17 cellular contexts compared by ENCODE assay signal in genomic region chr7:30797294-30798040, GRCh38. TPM values are rescaled to one million over a fixed set of nuclear protein-coding genes. Genes with fewer than 3 reads are reported as not detected.
DNase-seq lines count a peak whose midpoint lies in the region; ATAC-seq and TF ChIP-seq lines count a peak whose summit lies in the region.
"Had no signal": no experiment of that assay in that cellular context is flagged by ENCODE, and none has a peak within 500 bp of the region (broad histone marks: within the 10 kb centered on the region; RNA-seq: fewer than 3 reads in every experiment).

No MANE protein-coding gene starts in this region.

- TF ChIP-seq CTCF in DND-41 (IDR thresholded peaks at IDR 0.05; ENCODE audit: borderline replicate concordance, extremely low read depth, low read length, poor library complexity, severe bottlenecking) = no peak
- TF ChIP-seq CTCF in OCI-LY3 (IDR thresholded peaks at IDR 0.05; ENCODE audit: low read depth, low read length) = no peak
- TF ChIP-seq CTCF in sigmoid colon (IDR thresholded peaks at IDR 0.05) = no peak

- no peak for ATAC-seq in DND-41 (ENCODE audit: insufficient read depth, low read depth)
- ATAC-seq in activated T-cell treated with anti-CD3 and anti-CD28 coated beads, Interleukin-2, amount 50 U/mL, for 4 hours = no peak
- ATAC-seq: GM23338; natural killer cell treated with Interleukin-12 subunit alpha and Interleukin-12 subunit beta and Interleukin-15 and Interleukin-18, amount 100 ng/mL, for 72 hours had no signal

- no peak overlapping the region for H3K4me3 Mint-ChIP-seq in activated T-cell treated with anti-CD3 and anti-CD28 coated beads, Interleukin-2, amount 50 U/mL, for 4 hours
- H3K4me3 Mint-ChIP-seq: GM23338; natural killer cell treated with Interleukin-12 subunit alpha and Interleukin-12 subunit beta and Interleukin-15 and Interleukin-18, amount 100 ng/mL, for 72 hours had no signal

- peaks cover 53% of the 10 kb centered on the region for H3K4me1 ChIP-seq in DND-41 (ENCODE audit: insufficient read depth, low read length)
- H3K4me1 ChIP-seq in OCI-LY3 (ENCODE audit: low read length) = peaks cover 74% of the 10 kb centered on the region
- H3K4me1 ChIP-seq in sigmoid colon = peaks cover 0 to 66% (median 61%) of the 10 kb centered on the region in 4 donors

- TF ChIP-seq POLR2A in sigmoid colon (IDR thresholded peaks at IDR 0.05) = no peak

- TF ChIP-seq EP300 in sigmoid colon (IDR thresholded peaks at IDR 0.05) = no peak

- H3K27me3 ChIP-seq in DND-41 (ENCODE audit: insufficient read depth, low read length, poor library complexity) = no peaks in the 10 kb centered on the region
- no peaks in the 10 kb centered on the region for H3K27me3 ChIP-seq in OCI-LY3 (ENCODE audit: low read depth, low read length)
- no peaks in the 10 kb centered on the region for H3K27me3 ChIP-seq in sigmoid colon

- no peak overlapping the region for H3K4me2 ChIP-seq in DND-41 (ENCODE audit: insufficient read depth, low read length)
- H3K4me2 ChIP-seq in OCI-LY3 (ENCODE audit: low read length) = peak overlapping the region; percentile 73
- H3K4me2 ChIP-seq: GM23338 had no signal

- H3K9me3 ChIP-seq in DND-41 (ENCODE audit: insufficient read depth, low read length, severe bottlenecking) = no peaks in the 10 kb centered on the region
- H3K9me3 ChIP-seq in OCI-LY3 (ENCODE audit: insufficient read depth, low read length) = no peaks in the 10 kb centered on the region
- H3K9me3 ChIP-seq in sigmoid colon = no peaks in the 10 kb centered on the region

- H2AFZ ChIP-seq in DND-41 (ENCODE audit: low read depth, low read length) (no peak overlapping the region), OCI-LY3 (ENCODE audit: low read depth, low read length) (no peak overlapping the region)
- H2AFZ ChIP-seq: GM23338 had no signal

- DNase-seq in DND-41 (no peak), left kidney (ENCODE audit: low read depth, low spot score) (peak; percentile 50), sigmoid colon (no peak), middle frontal gyrus (ENCODE audit: extremely low spot score, low spot score) (no peak), AML-193 (lab: John Stamatoyannopoulos, UW) (no peak), NCI-H1048 (lab: John Stamatoyannopoulos, UW) (no peak)
- no peak for DNase-seq in activated T-cell treated with anti-CD3 and anti-CD28 coated beads, Interleukin-2, amount 50 U/mL, for 4 hours
- DNase-seq: activated naive CD4-positive, alpha-beta T cell treated with anti-CD3 and anti-CD28 coated beads, Interleukin-2, amount 50 U/mL, for 16 hours; activated T-cell treated with anti-CD3 and anti-CD28 coated beads for 4 hours; central memory CD4-positive, alpha-beta T cell; islet precursor cell; NCI-H774; stimulated activated CD4-positive, alpha-beta T cell treated with anti-CD3 and anti-CD28 coated beads, Interleukin-4, amount 100 ng/mL, for 24 hours had no signal

- H3K4me1 Mint-ChIP-seq in activated T-cell treated with anti-CD3 and anti-CD28 coated beads, Interleukin-2, amount 50 U/mL, for 4 hours (ENCODE audit: low read depth) = no peaks in the 10 kb centered on the region

- no peaks in the 10 kb centered on the region for H3K79me2 ChIP-seq in DND-41 (ENCODE audit: insufficient read depth, low read length)
- no peaks in the 10 kb centered on the region for H3K79me2 ChIP-seq in OCI-LY3 (ENCODE audit: low read length)

- H3K4me3 ChIP-seq in DND-41 (ENCODE audit: low read depth in 1 of 2, low read length in 2 of 2) (no peak overlapping the region), OCI-LY3 (ENCODE audit: low read length) (no peak overlapping the region), sigmoid colon (no peak overlapping the region)
- H3K4me3 ChIP-seq: GM23338 had no signal

- H4K20me1 ChIP-seq in DND-41 (ENCODE audit: insufficient read depth, low read length) (peaks cover 12% of the 10 kb centered on the region; the same call in 1 of the 2 replicates), OCI-LY3 (ENCODE audit: insufficient read depth, low read length) (no peaks in the 10 kb centered on the region)

- H3K36me3 Mint-ChIP-seq in activated T-cell treated with anti-CD3 and anti-CD28 coated beads, Interleukin-2, amount 50 U/mL, for 4 hours (ENCODE audit: insufficient read depth) = peaks cover 2% of the 10 kb centered on the region
- H3K36me3 Mint-ChIP-seq: natural killer cell treated with Interleukin-12 subunit alpha and Interleukin-12 subunit beta and Interleukin-15 and Interleukin-18, amount 100 ng/mL, for 72 hours had no signal

- WGBS in sigmoid colon, 2 donors = 45 to 73% methylated on average over 6 of the region's 6 CpGs

- H3K36me3 ChIP-seq in DND-41 (ENCODE audit: insufficient read depth, low read length) (peaks cover 3% of the 10 kb centered on the region; the same call in 1 of the 2 replicates), OCI-LY3 (replicated peaks; ENCODE audit: low read depth, low read length) (peaks cover 9% of the 10 kb centered on the region), sigmoid colon (peaks cover 0 to 7% (median 0%) of the 10 kb centered on the region in 4 donors)

- intact Hi-C loops in sigmoid colon (cut with DNase I) = no loop called here

- H3K9me3 Mint-ChIP-seq in activated T-cell treated with anti-CD3 and anti-CD28 coated beads, Interleukin-2, amount 50 U/mL, for 4 hours = no peaks in the 10 kb centered on the region
- H3K9me3 Mint-ChIP-seq: GM23338; natural killer cell treated with Interleukin-12 subunit alpha and Interleukin-12 subunit beta and Interleukin-15 and Interleukin-18, amount 100 ng/mL, for 72 hours had no signal

- H3K27me3 Mint-ChIP-seq in activated T-cell treated with anti-CD3 and anti-CD28 coated beads, Interleukin-2, amount 50 U/mL, for 4 hours (ENCODE audit: low read depth) = no peaks in the 10 kb centered on the region
- H3K27me3 Mint-ChIP-seq: natural killer cell treated with Interleukin-12 subunit alpha and Interleukin-12 subunit beta and Interleukin-15 and Interleukin-18, amount 100 ng/mL, for 72 hours had no signal

- H3K9ac ChIP-seq in DND-41 (ENCODE audit: low read depth, low read length) (no peak overlapping the region), OCI-LY3 (ENCODE audit: low read length) (peak overlapping the region; percentile 70)

- H3K27ac ChIP-seq in DND-41 (ENCODE audit: low read length) (peak overlapping the region; percentile 62), OCI-LY3 (ENCODE audit: low read length) (peak overlapping the region; percentile 96), sigmoid colon (peak overlapping the region; percentile 63 to 80 (median 70))
- H3K27ac ChIP-seq: RWPE1 had no signal

RNA-seq across cellular contexts. Expression of gene MINDY4, which starts 26.2 kb away (rescaled TPM):
- 10 to 100 TPM in 2 of 4 donors, 1 to 10 TPM in 2; 9.4 to 26.3 (median 16.0) TPM for total RNA-seq in sigmoid colon
- 1 to 10 TPM; 1.2 to 2.3 (median 1.8) TPM for polyA plus RNA-seq in sigmoid colon
- 1 to 10 TPM; 1.6 to 2.1 (median 1.7) TPM for total RNA-seq in activated T-cell treated with anti-CD3 and anti-CD28 coated beads, Interleukin-2, amount 50 U/mL, for 4 hours

RNA-seq across cellular contexts. Expression of gene INMT, which starts 45.5 kb away (rescaled TPM):
- 10 to 100 TPM in 3 of 4 donors, 1 to 10 TPM in 1; 5.9 to 39.6 (median 21.9) TPM for total RNA-seq in sigmoid colon
- 1 to 10 TPM; 3.7 to 9.6 (median 4.1) TPM for polyA plus RNA-seq in sigmoid colon
- under 1 TPM; 0.08 to 0.25 (median 0.14) TPM for total RNA-seq in activated T-cell treated with anti-CD3 and anti-CD28 coated beads, Interleukin-2, amount 50 U/mL, for 4 hours

Comparison
In these comparisons a context has a peak if more than half of its experiments do, and no peak if none do; other contexts are left out.
1. RNA of gene INMT, which starts 45.5 kb away (total RNA-seq): 5.9 to 39.6 TPM in sigmoid colon; 0.08 to 0.25 TPM in activated T-cell treated with anti-CD3 and anti-CD28 coated beads, Interleukin-2, amount 50 U/mL, for 4 hours; every median in the first group is over 4 times any median in the second.
2. Peak in every context shown above with its lines, with median percentiles within 50 percentile points of each other: H3K27ac ChIP-seq.